8 cellular contexts compared by ENCODE assay signal in the genomic region with DNA sequence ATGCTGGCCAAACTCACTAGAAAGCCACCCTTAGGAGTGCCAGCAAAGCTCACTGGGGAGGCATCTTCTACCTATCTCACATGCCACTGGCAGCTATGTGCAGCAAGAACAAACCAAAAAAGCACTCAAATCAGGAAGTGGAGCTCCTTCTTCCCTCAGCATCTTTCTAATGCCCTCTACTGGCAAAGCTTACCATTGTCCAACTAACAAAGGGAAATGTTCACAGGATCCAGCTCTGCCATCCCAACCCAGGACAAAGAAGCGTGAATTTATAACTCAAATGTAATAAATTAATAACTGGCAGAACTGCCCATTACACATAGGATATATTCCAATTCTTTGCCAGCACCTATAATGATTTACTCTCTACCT. TPM values are rescaled to one million over a fixed set of nuclear protein-coding genes. Genes with fewer than 3 reads are reported as not detected.
DNase-seq lines count a peak whose midpoint lies in the region; ATAC-seq and TF ChIP-seq lines count a peak whose summit lies in the region.

No MANE protein-coding gene starts in this region.

- peak; percentile 8 for DNase-seq in 8988T
- DNase-seq in GM10248 (ENCODE audit: extremely low spot score), result peak; percentile 34
- peak; percentile 32 for DNase-seq in NCI-H226
- peak; percentile 67 to 70 for DNase-seq in cardiac fibroblast (ENCODE audit: low read depth in 2 of 2)
- no peak for DNase-seq in osteocyte (ENCODE audit: extremely low spot score, unreplicated experiment)
- no peak for DNase-seq in GOT3 (lab: John Stamatoyannopoulos, UW)
- DNase-seq in activated gamma-delta T cell (lab: John Stamatoyannopoulos, UW), result no peak

- peak; percentile 46 for TF ChIP-seq CTCF in GM10248 (IDR thresholded peaks at IDR 0.05; ENCODE audit: control extremely low read depth, extremely low read depth, low read depth, missing control alignments)
- peak; percentile 73 for TF ChIP-seq CTCF in cardiac fibroblast (IDR thresholded peaks at IDR 0.05; ENCODE audit: low read depth, low read length)
- peak; percentile 53 for TF ChIP-seq CTCF in osteocyte (IDR thresholded peaks at IDR 0.05)

- ATAC-seq in HG02588 (IDR thresholded peaks at IDR 0.05; ENCODE audit: unreplicated experiment), result peak; percentile 67

- peaks cover 3% of the 10 kb centered on the region for H3K4me1 Mint-ChIP-seq in osteocyte (ENCODE audit: unreplicated experiment)

- no peak overlapping the region for H3K27ac Mint-ChIP-seq in osteocyte (ENCODE audit: unreplicated experiment)

- POLR2A ChIA-PET in GM10248 (lab: Yijun Ruan, JAX), result no interaction called here

- peaks cover 14% of the 10 kb centered on the region for H3K9me3 Mint-ChIP-seq in osteocyte (ENCODE audit: unreplicated experiment)

- peaks cover 6% of the 10 kb centered on the region for H3K36me3 Mint-ChIP-seq in osteocyte (ENCODE audit: unreplicated experiment)

- no peak overlapping the region for H3K4me3 Mint-ChIP-seq in osteocyte (ENCODE audit: unreplicated experiment)

- no peak overlapping the region for H3K4me3 ChIP-seq in cardiac fibroblast (replicated peaks in 1 of 2; ENCODE audit: low read depth in 2 of 2, low read length in 2 of 2)

- H3K27me3 Mint-ChIP-seq in osteocyte (ENCODE audit: unreplicated experiment), result no peaks in the 10 kb centered on the region

- CTCF ChIA-PET in GM10248 (lab: Yijun Ruan, JAX), result interaction anchor here (0.7 to 2.7 kb wide), 25 partner anchors 9 to 520 kb away, joined by 3 to 20 read pairs (median 5); partner anchors contain the start of genes LEPR and LEPROT

RNA-seq across cellular contexts. Expression of gene LEPR, which starts 38.9 kb away (rescaled TPM):
- total RNA-seq in osteocyte, result 12.2 and 14.2 TPM in 2 replicates

RNA-seq across cellular contexts. Expression of gene LEPROT, which starts 38.9 kb away (rescaled TPM):
- total RNA-seq in osteocyte, result 158 and 171 TPM in 2 replicates

Comparison
In these comparisons a context has a peak if more than half of its experiments do, and no peak if none do; other contexts are left out.
1. DNase-seq: peak in 8988T (single experiment), GM10248 (single experiment), NCI-H226 (single experiment) and cardiac fibroblast (2 of 2); none in osteocyte (single experiment), GOT3 (single experiment) and activated gamma-delta T cell (single experiment).
2. Peak in every context shown above with its lines, with median percentiles within 50 percentile points of each other: CTCF ChIP-seq.